In the genomic region with DNA sequence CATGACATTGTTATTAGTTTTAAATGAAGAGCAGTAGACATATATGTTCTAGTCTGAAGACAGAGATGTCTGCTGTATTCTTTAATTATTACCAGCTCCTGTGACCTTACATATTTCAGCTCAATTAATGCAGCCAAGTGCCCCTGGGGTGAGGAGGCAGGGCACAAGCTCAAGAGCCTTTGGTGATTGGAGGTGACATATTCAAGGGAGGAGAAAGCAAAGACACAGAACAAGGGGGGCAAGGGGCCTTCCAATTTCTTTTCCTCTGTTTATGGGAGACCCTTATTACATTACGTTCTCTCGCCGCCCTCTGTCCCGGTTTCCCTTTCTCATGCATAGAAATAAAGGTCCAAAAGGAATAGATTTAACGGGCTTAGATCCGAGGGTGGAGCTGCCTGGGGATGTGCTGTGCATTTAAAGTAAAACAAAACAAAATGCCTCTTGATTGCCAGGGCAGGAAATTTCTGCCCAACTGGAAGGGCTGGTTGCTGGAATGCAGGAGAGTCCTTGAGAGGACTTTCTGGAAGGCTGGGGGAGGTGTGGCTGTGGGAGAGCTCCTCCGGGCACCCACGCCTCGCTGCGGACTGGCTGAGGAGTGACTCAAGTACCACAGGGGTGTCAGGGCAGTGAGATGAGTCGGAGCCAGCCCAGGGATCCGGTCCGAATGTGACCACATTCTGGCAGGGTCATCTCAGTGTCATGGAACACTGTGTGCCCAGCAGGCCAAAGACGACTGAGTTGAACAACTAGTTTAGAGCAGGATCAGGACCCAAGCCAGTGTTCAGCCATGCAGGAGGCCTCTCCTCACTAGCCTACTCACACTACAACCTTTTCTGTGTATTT, we compare ENCODE assay signal across 10 cellular contexts. TPM values are rescaled to one million over a fixed set of nuclear protein-coding genes. Genes with fewer than 3 reads are reported as not detected.
DNase-seq lines count a peak whose midpoint lies in the region; ATAC-seq and TF ChIP-seq lines count a peak whose summit lies in the region.
"Had no signal": no experiment of that assay in that cellular context is flagged by ENCODE, and none has a peak within 500 bp of the region (broad histone marks: within the 10 kb centered on the region; RNA-seq: fewer than 3 reads in every experiment).

No MANE protein-coding gene starts in this region.

- WGBS in esophagus squamous epithelium, 2 donors: 25 to 46% methylated on average over 8 to 14 of the region's 14 CpGs

- TF ChIP-seq CTCF in PC-9 (conservative IDR thresholded peaks at IDR 0.05): peak; percentile 32; the same call in 1 of the 2 replicates
- TF ChIP-seq CTCF in esophagus squamous epithelium (IDR thresholded peaks at IDR 0.05): peak in 3 of 6 experiments; percentile 38 to 52 (median 45)
- TF ChIP-seq CTCF in omental fat pad (IDR thresholded peaks at IDR 0.05): no peak

- CTCF ChIA-PET in PC-9 (lab: Charles Lee): interaction anchor here (0.5 to 2.1 kb wide), 15 partner anchors 8 to 240 kb away, joined by 3 to 13 read pairs (median 5); a partner anchor contains a TSS

- POLR2A ChIA-PET in PC-9 (lab: Charles Lee; ENCODE audit: unreplicated experiment): interaction anchor here (0.5 to 2.9 kb wide), 19 partner anchors 11 to 390 kb away, joined by 3 to 48 read pairs (median 6); a partner anchor contains a TSS

- ATAC-seq in omental fat pad (ENCODE audit: low FRiP score) (peak; percentile 85), HG03442 (IDR thresholded peaks at IDR 0.05; ENCODE audit: unreplicated experiment) (no peak)

- peaks cover 50% of the 10 kb centered on the region for H3K4me1 ChIP-seq in PC-9 (replicated peaks; ENCODE audit: insufficient read depth)
- peaks cover 11 to 58% (median 18%) of the 10 kb centered on the region in 3 donors for H3K4me1 ChIP-seq in esophagus squamous epithelium

- H3K4me2 ChIP-seq in PC-9: peak overlapping the region; percentile 71

- peaks cover 17% of the 10 kb centered on the region; the same call in 1 of the 2 replicates for H3K9me3 ChIP-seq in PC-9 (ENCODE audit: insufficient read depth, low read depth)
- no peaks in the 10 kb centered on the region for H3K9me3 ChIP-seq in esophagus squamous epithelium

- no peak overlapping the region for H2AFZ ChIP-seq in PC-9

- H3K27me3 ChIP-seq in PC-9 (ENCODE audit: insufficient read depth, low read depth) (no peaks in the 10 kb centered on the region), esophagus squamous epithelium (no peaks in the 10 kb centered on the region)

- H3K4me3 ChIP-seq in PC-9: peak overlapping the region; percentile 39; the same call in 1 of the 2 replicates
- peak overlapping the region in 2 of 4 donors; percentile 23 to 36 for H3K4me3 ChIP-seq in esophagus squamous epithelium

- H4K20me1 ChIP-seq in PC-9 (ENCODE audit: insufficient read depth): no peaks in the 10 kb centered on the region

- peaks cover 21% of the 10 kb centered on the region for H3F3A ChIP-seq in PC-9 (ENCODE audit: insufficient read depth, low read depth)

- TF ChIP-seq POLR2A in esophagus squamous epithelium (IDR thresholded peaks at IDR 0.05): no peak

- H3K9me2 ChIP-seq in PC-9 (ENCODE audit: insufficient read depth): no peaks in the 10 kb centered on the region

- BruUV-seq in PC-9 (replicated peaks; lab: Mats Ljungman, UMichigan): TSS peak; percentile 50

- no peaks in the 10 kb centered on the region for H3K79me2 ChIP-seq in PC-9 (ENCODE audit: low read depth)

- DNase-seq in Ammon's horn (ENCODE audit: low spot score) (peak; percentile 70), PC-9 (peak; percentile 99), esophagus squamous epithelium (lab: John Stamatoyannopoulos, UW) (no peak), omental fat pad (ENCODE audit: low spot score) (peak; percentile 29)
- no peak for DNase-seq in activated CD4-positive, alpha-beta T cell treated with anti-CD3 and anti-CD28 coated beads, Interleukin-2, amount 50 U/mL, for 4 hours
- DNase-seq in activated T-cell treated with anti-CD3 and anti-CD28 coated beads, Interleukin-2, amount 50 U/mL, for 48 hours: no peak
- DNase-seq in activated effector memory CD4-positive, alpha-beta T cell treated with anti-CD3 and anti-CD28 coated beads, Interleukin-2, amount 50 U/mL, for 16 hours: no peak
- DNase-seq: activated naive CD4-positive, alpha-beta T cell; Kasumi-1 had no signal

- H3K36me3 ChIP-seq in PC-9 (ENCODE audit: low read depth) (no peaks in the 10 kb centered on the region), esophagus squamous epithelium (no peaks in the 10 kb centered on the region)

- intact Hi-C loops in PC-9 (cut with micrococcal nuclease; ENCODE audit: unreplicated experiment): loop anchor here (1.0 to 2.0 kb wide), 7 partner anchors 10 to 69 kb away; a partner anchor contains a TSS
- intact Hi-C loops in esophagus squamous epithelium (cut with DNase I): no loop called here

- H3K27ac ChIP-seq in PC-9: peak overlapping the region; percentile 88
- H3K27ac ChIP-seq in esophagus squamous epithelium: peak overlapping the region; percentile 74 to 88 (median 84)

RNA-seq across cellular contexts. Expression of a gene that starts 32.1 kb away (rescaled TPM):
- total RNA-seq in PC-9 (2021) (0.41 TPM in 1 of 2 replicates, not detected in the other), esophagus squamous epithelium (not detected), omental fat pad (under 1 TPM in 1 of 4 donors, not detected in 3; 0.56 TPM)

Comparison
In these comparisons a context has a peak if more than half of its experiments do, and no peak if none do; other contexts are left out.
1. DNase-seq: peak in Ammon's horn (single experiment), PC-9 (2 of 2) and omental fat pad (single experiment); none in esophagus squamous epithelium (single experiment), activated CD4-positive, alpha-beta T cell treated with anti-CD3 and anti-CD28 coated beads, Interleukin-2, amount 50 U/mL, for 4 hours (0 of 2), activated T-cell treated with anti-CD3 and anti-CD28 coated beads, Interleukin-2, amount 50 U/mL, for 48 hours (0 of 2) and activated effector memory CD4-positive, alpha-beta T cell treated with anti-CD3 and anti-CD28 coated beads, Interleukin-2, amount 50 U/mL, for 16 hours (single experiment).